6 cellular contexts compared by ENCODE assay signal in genomic region chr19:53157601-53158000, GRCh38. TPM values are rescaled to one million over a fixed set of nuclear protein-coding genes. Genes with fewer than 3 reads are reported as not detected.
DNase-seq lines count a peak whose midpoint lies in the region; ATAC-seq, FAIRE-seq and TF ChIP-seq lines count a peak whose summit lies in the region.

No MANE protein-coding gene starts in this region.

- TF ChIP-seq RAD21 in K562 (CRISPR knock-in tag; conservative IDR thresholded peaks at IDR 0.05 in 1 of 2, IDR thresholded peaks at IDR 0.05 in 1 of 2), result no peak

- TF ChIP-seq POLR2A in K562 (conservative IDR thresholded peaks at IDR 0.05), result no peak

- peak overlapping the region; percentile 30; the same call in 1 of the 2 replicates for H2AFZ ChIP-seq in K562 (ENCODE audit: low read depth, low read length)

- peaks cover 53% of the 10 kb centered on the region for H3K36me3 Mint-ChIP-seq in nephron (ENCODE audit: low read depth)

- peak overlapping the region; percentile 68 for H3K27ac ChIP-seq in K562 (ENCODE audit: extremely low read depth, low read depth, low read length)

- H3K27me3 Mint-ChIP-seq in nephron (ENCODE audit: low read depth), result no peaks in the 10 kb centered on the region

- H3K36me3 ChIP-seq in K562 (ENCODE audit: control insufficient read depth, insufficient read depth, low read length), result peaks cover 31% of the 10 kb centered on the region; the same call in 2 of the 3 replicates

- FAIRE-seq in GM19239 (lab: Jason Lieb, UNC) (peak; percentile 64), K562 (lab: Jason Lieb, UNC) (no peak)

- H3K9me3 Mint-ChIP-seq in nephron, result peaks cover 19% of the 10 kb centered on the region

- TF ChIP-seq EP300 in K562 (IDR thresholded peaks at IDR 0.05; ENCODE audit: low read length), result no peak

- H3K4me1 ChIP-seq in K562 (replicated peaks in 1 of 2; ENCODE audit: control insufficient read depth in 2 of 2, insufficient read depth in 2 of 2, low read length in 2 of 2), result peaks cover 13 to 14% of the 10 kb centered on the region in 2 experiments; a peak in 3 of 5 replicates

- TF ChIP-seq CTCF in K562 (IDR thresholded peaks at IDR 0.05 in 2 of 3, conservative IDR thresholded peaks at IDR 0.05 in 1 of 3; ENCODE audit: insufficient read depth in 2 of 3, low read depth in 1 of 3, low read length in 3 of 3), result no peak
- TF ChIP-seq CTCF in nephron (IDR thresholded peaks at IDR 0.05; ENCODE audit: unreplicated experiment in 3 of 3), result no peak

- no peaks in the 10 kb centered on the region for H3K27me3 ChIP-seq in K562 (ENCODE audit: control insufficient read depth in 2 of 2, insufficient read depth in 2 of 2, low read length in 2 of 2)

- peak overlapping the region; percentile 78 to 93; a peak in 3 of 4 replicates for H3K9ac ChIP-seq in K562 (ENCODE audit: insufficient read depth in 1 of 2, low read depth in 2 of 2, low read length in 2 of 2)

- in situ Hi-C loops in K562 (cut with MboI), result no loop called here

- peak; percentile 50 for ATAC-seq in K562
- ATAC-seq in GM18498 (IDR thresholded peaks at IDR 0.05; ENCODE audit: unreplicated experiment), result no peak

- DNase-seq in GM19239 (ENCODE audit: insufficient read length, low spot score), result no peak
- peak in 1 of 4 experiments; percentile 45 for DNase-seq in K562 (ENCODE audit: extremely low read depth in 1 of 4, low spot score in 3 of 4)
- DNase-seq in NCI-H82 treated with DMSO at 0.1 percent for 48 hours (lab: John Stamatoyannopoulos, UW; ENCODE audit: unreplicated experiment), result no peak
- DNase-seq in mucosa of gallbladder (ENCODE audit: low spot score), result no peak

- peak overlapping the region; percentile 66 for H3K4me3 ChIP-seq in K562

- H3K4me3 Mint-ChIP-seq in nephron, result peak overlapping the region; percentile 79 to 86 (median 83)

- no peaks in the 10 kb centered on the region for H4K20me1 ChIP-seq in K562 (replicated peaks; ENCODE audit: control insufficient read depth, insufficient read depth, low read length)

- POLR2A ChIA-PET in K562 (lab: Yijun Ruan, JAX), result interaction anchor here (0.6 to 1.0 kb wide), 2 partner anchors 10 to 79 kb away, joined by 3 read pairs; no protein-coding TSS in a partner anchor

- TSS peak; percentile 63 for BruUV-seq in K562 (replicated peaks; lab: Mats Ljungman, UMichigan)

- intact Hi-C loops in K562 (cut with micrococcal nuclease), result no loop called here

- WGBS in K562 (ENCODE audit: insufficient coverage, low coverage, missing lambda C conversion rate), result 10% methylated on average over 5 of the region's 7 CpGs

- H3K4me2 ChIP-seq in K562 (ENCODE audit: insufficient read depth, low read length), result peak overlapping the region; percentile 79

- peak overlapping the region in 1 of 3 experiments; percentile 25 for H3K27ac Mint-ChIP-seq in nephron

- H3K79me2 ChIP-seq in K562 (ENCODE audit: control insufficient read depth, insufficient read depth, low read length), result peaks cover 29% of the 10 kb centered on the region

- CTCF ChIA-PET in K562 (lab: Yijun Ruan, JAX; ENCODE audit: low intra/inter-chr PET ratio), result interaction anchor here (0.6 kb wide), 1 partner anchor 243 kb away, joined by 5 read pairs; no protein-coding TSS in a partner anchor

- H3K4me1 Mint-ChIP-seq in nephron, result peaks cover 10% of the 10 kb centered on the region

- H3K9me1 ChIP-seq in K562 (ENCODE audit: control insufficient read depth, insufficient read depth, low read length), result no peaks in the 10 kb centered on the region

- H3K9me3 ChIP-seq in K562 (replicated peaks; ENCODE audit: control insufficient read depth, insufficient read depth, low read depth, low read length), result peaks cover 7% of the 10 kb centered on the region

TF ChIP-seq in K562, 482 proteins besides CTCF, POLR2A, EP300 and RAD21 (continues in another document):
- 0 out of 4 replicates have a peak, but pooled peaks of 1 of the 2 experiments have one; percentile 22 for TF ChIP-seq HDAC1 (IDR thresholded peaks at IDR 0.05)

RNA-seq across cellular contexts. Expression of gene ZNF347, which starts 1.3 kb away (rescaled TPM):
- 31.0 and 74.9 TPM in 2 replicates for total RNA-seq in K562 (2011; cell fraction: chromatin; rRNA removed; ENCODE audit: low replicate concordance)
- total RNA-seq in K562 (2011; cell fraction: nucleolus; rRNA removed), result 14.5 and 15.5 TPM in 2 replicates
- 28.6 and 31.9 TPM in 2 replicates for total RNA-seq in K562 (2011; cell fraction: nucleoplasm; rRNA removed)
- total RNA-seq in K562 (2014; rRNA removed) (3.8 and 5.0 TPM in 2 replicates), K562 (2014; rRNA removed; fragmentation: Illumina TruSeq; extraction: Trizol) (14.6 and 15.7 TPM in 2 replicates), K562 (2015; rRNA removed; fragmentation: Illumina TruSeq; extraction: Trizol) (9.1 TPM in 2 replicates), K562 (2021) (7.4 and 8.8 TPM in 2 replicates), mucosa of gallbladder (14.7 TPM)
- polyA plus RNA-seq in K562 (2011; rRNA removed) (4.6 and 9.2 TPM in 2 replicates), K562 (2014; fragmentation: Illumina TruSeq; extraction: Trizol) (6.6 and 7.1 TPM in 2 replicates), K562 (2014; fragmentation: Nextera tagmentation; extraction: Ambion mirVana) (1 to 10 TPM; 3.5 to 5.2 TPM), K562 (2014; rRNA removed) (5.3 and 5.5 TPM in 2 replicates)
- 1.8 and 1.9 TPM in 2 replicates for polyA plus RNA-seq in K562 (2011; cell fraction: cytosol; rRNA removed)
- 3.7 and 5.8 TPM in 2 replicates for polyA plus RNA-seq in K562 (2011; cell fraction: nucleus; rRNA removed)
- 3.7 and 4.9 TPM in 2 replicates for polyA plus RNA-seq in K562 (2012)
- 20.0 and 20.5 TPM in 2 replicates for polyA minus RNA-seq in K562 (2011; rRNA and poly(A)+ RNA removed)
- 4.6 and 9.3 TPM in 2 replicates for polyA minus RNA-seq in K562 (2011; cell fraction: cytosol; rRNA and poly(A)+ RNA removed)
- polyA minus RNA-seq in K562 (2011; cell fraction: nucleus; rRNA and poly(A)+ RNA removed), result 5.5 and 9.7 TPM in 2 replicates

RNA-seq across cellular contexts. Expression of gene ZNF415, which starts 24.9 kb away (rescaled TPM):
- 0.69 and 0.90 TPM in 2 replicates for total RNA-seq in K562 (2011; cell fraction: chromatin; rRNA removed; ENCODE audit: low replicate concordance)
- total RNA-seq in K562 (2011; cell fraction: nucleolus; rRNA removed), result 0.13 and 0.33 TPM in 2 replicates
- total RNA-seq in K562 (2011; cell fraction: nucleoplasm; rRNA removed), result 0.59 TPM in 1 of 2 replicates, not detected in the other
- total RNA-seq in K562 (2014; rRNA removed) (0.16 TPM in 1 of 2 replicates, not detected in the other), K562 (2014; rRNA removed; fragmentation: Illumina TruSeq; extraction: Trizol) (0.10 and 0.18 TPM in 2 replicates), K562 (2015; rRNA removed; fragmentation: Illumina TruSeq; extraction: Trizol) (0.14 and 0.30 TPM in 2 replicates), K562 (2021) (0.44 and 0.45 TPM in 2 replicates), mucosa of gallbladder (13.1 TPM)
- polyA plus RNA-seq in K562 (2011; rRNA removed) (0.14 and 0.34 TPM in 2 replicates), K562 (2014; fragmentation: Illumina TruSeq; extraction: Trizol) (0.11 and 0.12 TPM in 2 replicates), K562 (2014; fragmentation: Nextera tagmentation; extraction: Ambion mirVana) (under 1 TPM in 1 of 2 experiments, not detected in 1; 0.06 TPM), K562 (2014; rRNA removed) (0.82 TPM in 1 of 2 replicates, not detected in the other)
- 0.35 TPM in 1 of 2 replicates, not detected in the other for polyA plus RNA-seq in K562 (2011; cell fraction: cytosol; rRNA removed)
- 0.13 and 0.20 TPM in 2 replicates for polyA plus RNA-seq in K562 (2011; cell fraction: nucleus; rRNA removed)
- polyA plus RNA-seq in K562 (2012), result 0.08 TPM in 2 replicates
- 0.28 and 0.45 TPM in 2 replicates for polyA minus RNA-seq in K562 (2011; rRNA and poly(A)+ RNA removed)
- not detected in 2 replicates for polyA minus RNA-seq in K562 (2011; cell fraction: cytosol; rRNA and poly(A)+ RNA removed)
- polyA minus RNA-seq in K562 (2011; cell fraction: nucleus; rRNA and poly(A)+ RNA removed), result 0.33 TPM in 1 of 2 replicates, not detected in the other

RNA-seq across cellular contexts. Expression of gene ZNF665, which starts 35.6 kb away (rescaled TPM):
- total RNA-seq in K562 (2011; cell fraction: chromatin; rRNA removed; ENCODE audit: low replicate concordance), result 12.7 and 21.1 TPM in 2 replicates
- 6.8 and 9.5 TPM in 2 replicates for total RNA-seq in K562 (2011; cell fraction: nucleolus; rRNA removed)
- total RNA-seq in K562 (2011; cell fraction: nucleoplasm; rRNA removed), result 12.6 and 20.8 TPM in 2 replicates
- 1.4 and 1.9 TPM in 2 replicates for total RNA-seq in K562 (2014; rRNA removed)
- 4.3 and 4.9 TPM in 2 replicates for total RNA-seq in K562 (2014; rRNA removed; fragmentation: Illumina TruSeq; extraction: Trizol)
- total RNA-seq in K562 (2015; rRNA removed; fragmentation: Illumina TruSeq; extraction: Trizol), result 2.4 and 2.6 TPM in 2 replicates
- 1.9 and 2.2 TPM in 2 replicates for total RNA-seq in K562 (2021)
- polyA plus RNA-seq in K562 (2011; rRNA removed), result 5.3 and 7.6 TPM in 2 replicates
- 2.8 and 3.5 TPM in 2 replicates for polyA plus RNA-seq in K562 (2011; cell fraction: cytosol; rRNA removed)
- polyA plus RNA-seq in K562 (2011; cell fraction: nucleus; rRNA removed), result 3.7 and 5.7 TPM in 2 replicates
- 1.8 and 4.7 TPM in 2 replicates for polyA plus RNA-seq in K562 (2012)
- polyA plus RNA-seq in K562 (2014; fragmentation: Illumina TruSeq; extraction: Trizol), result 4.3 and 6.2 TPM in 2 replicates
- polyA plus RNA-seq in K562 (2014; fragmentation: Nextera tagmentation; extraction: Ambion mirVana), result 1 to 10 TPM; 2.8 to 3.6 TPM
- 1.8 and 2.1 TPM in 2 replicates for polyA plus RNA-seq in K562 (2014; rRNA removed)
- polyA minus RNA-seq in K562 (2011; rRNA and poly(A)+ RNA removed), result 3.7 and 4.5 TPM in 2 replicates
- polyA minus RNA-seq in K562 (2011; cell fraction: cytosol; rRNA and poly(A)+ RNA removed), result 1.2 and 2.0 TPM in 2 replicates
- 1.9 and 2.6 TPM in 2 replicates for polyA minus RNA-seq in K562 (2011; cell fraction: nucleus; rRNA and poly(A)+ RNA removed)
- 4.3 TPM for total RNA-seq in mucosa of gallbladder

RNA-seq across cellular contexts. Expression of gene ZNF160, which starts 54.4 kb away (rescaled TPM):
- total RNA-seq in K562 (2011; cell fraction: chromatin; rRNA removed; ENCODE audit: low replicate concordance), result 129 and 221 TPM in 2 replicates
- total RNA-seq in K562 (2011; cell fraction: nucleolus; rRNA removed), result 76.2 and 97.5 TPM in 2 replicates
- total RNA-seq in K562 (2011; cell fraction: nucleoplasm; rRNA removed), result 145 and 157 TPM in 2 replicates
- 8.7 and 12.0 TPM in 2 replicates for total RNA-seq in K562 (2014; rRNA removed)
- total RNA-seq in K562 (2014; rRNA removed; fragmentation: Illumina TruSeq; extraction: Trizol), result 17.6 and 19.1 TPM in 2 replicates
- 12.4 and 13.0 TPM in 2 replicates for total RNA-seq in K562 (2015; rRNA removed; fragmentation: Illumina TruSeq; extraction: Trizol)
- 11.6 and 11.8 TPM in 2 replicates for total RNA-seq in K562 (2021)
- polyA plus RNA-seq in K562 (2011; rRNA removed), result 21.3 and 22.1 TPM in 2 replicates
- 6.9 and 12.9 TPM in 2 replicates for polyA plus RNA-seq in K562 (2011; cell fraction: cytosol; rRNA removed)
- 34.0 and 38.4 TPM in 2 replicates for polyA plus RNA-seq in K562 (2011; cell fraction: nucleus; rRNA removed)
- polyA plus RNA-seq in K562 (2012), result 9.6 and 10.9 TPM in 2 replicates
- polyA plus RNA-seq in K562 (2014; fragmentation: Illumina TruSeq; extraction: Trizol), result 13.4 and 14.9 TPM in 2 replicates
- 1 to 10 TPM; 3.6 to 7.5 TPM for polyA plus RNA-seq in K562 (2014; fragmentation: Nextera tagmentation; extraction: Ambion mirVana)
- polyA plus RNA-seq in K562 (2014; rRNA removed), result 7.3 and 10.3 TPM in 2 replicates
- 46.8 and 49.8 TPM in 2 replicates for polyA minus RNA-seq in K562 (2011; rRNA and poly(A)+ RNA removed)
- polyA minus RNA-seq in K562 (2011; cell fraction: cytosol; rRNA and poly(A)+ RNA removed), result 16.9 and 19.5 TPM in 2 replicates
- 31.4 and 44.3 TPM in 2 replicates for polyA minus RNA-seq in K562 (2011; cell fraction: nucleus; rRNA and poly(A)+ RNA removed)
- total RNA-seq in mucosa of gallbladder, result 66.8 TPM
